1 cellular context compared by ENCODE assay signal in genomic region chr17:27800522-27800921, GRCh38.
TF ChIP-seq lines count a peak whose summit lies in the region.

TSS of gene NOS2 (minus strand) at chr17:27800529. CDS start at chr17:27798809, 1,720 bp downstream.

TF ChIP-seq in HepG2, 621 proteins besides CTCF, POLR2A, EP300 and RAD21 (continued from another document):
- TF ChIP-seq, protein P1, sequence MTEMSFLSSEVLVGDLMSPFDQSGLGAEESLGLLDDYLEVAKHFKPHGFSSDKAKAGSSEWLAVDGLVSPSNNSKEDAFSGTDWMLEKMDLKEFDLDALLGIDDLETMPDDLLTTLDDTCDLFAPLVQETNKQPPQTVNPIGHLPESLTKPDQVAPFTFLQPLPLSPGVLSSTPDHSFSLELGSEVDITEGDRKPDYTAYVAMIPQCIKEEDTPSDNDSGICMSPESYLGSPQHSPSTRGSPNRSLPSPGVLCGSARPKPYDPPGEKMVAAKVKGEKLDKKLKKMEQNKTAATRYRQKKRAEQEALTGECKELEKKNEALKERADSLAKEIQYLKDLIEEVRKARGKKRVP (CRISPR knock-in tag; IDR thresholded peaks at IDR 0.05), result 0 out of 4 replicates have a peak, but pooled peaks of 1 of the 2 experiments have one; percentile 15
- TF ChIP-seq ZBTB8A (CRISPR knock-in tag; IDR thresholded peaks at IDR 0.05; ENCODE audit: borderline replicate concordance, low read depth) (no peak), FOSL2 (CRISPR knock-in tag; IDR thresholded peaks at IDR 0.05) (0 out of 2 replicates have a peak, but pooled peaks have one; percentile 12), TSC22D2 (CRISPR knock-in tag; IDR thresholded peaks at IDR 0.05; ENCODE audit: borderline replicate concordance) (no peak), RARA (CRISPR knock-in tag; IDR thresholded peaks at IDR 0.05) (peak; percentile 64), GPBP1L1 (CRISPR knock-in tag; IDR thresholded peaks at IDR 0.05) (no peak)
